In genomic region chr2:96874099-96874831, GRCh38 we compare ENCODE assay signal across 1 cellular context.
TF ChIP-seq lines count a peak whose summit lies in the region.

No MANE protein-coding gene starts in this region.

TF ChIP-seq in SK-N-SH, 30 proteins besides CTCF, POLR2A, EP300 and RAD21:
- TF ChIP-seq YY1 (IDR thresholded peaks at IDR 0.05; ENCODE audit: low read depth) (no peak), USF1 (IDR thresholded peaks at IDR 0.05; ENCODE audit: borderline replicate concordance, low read depth) (no peak)
